Comparison of ENCODE assay signal across 38 cellular contexts in the genomic region with DNA sequence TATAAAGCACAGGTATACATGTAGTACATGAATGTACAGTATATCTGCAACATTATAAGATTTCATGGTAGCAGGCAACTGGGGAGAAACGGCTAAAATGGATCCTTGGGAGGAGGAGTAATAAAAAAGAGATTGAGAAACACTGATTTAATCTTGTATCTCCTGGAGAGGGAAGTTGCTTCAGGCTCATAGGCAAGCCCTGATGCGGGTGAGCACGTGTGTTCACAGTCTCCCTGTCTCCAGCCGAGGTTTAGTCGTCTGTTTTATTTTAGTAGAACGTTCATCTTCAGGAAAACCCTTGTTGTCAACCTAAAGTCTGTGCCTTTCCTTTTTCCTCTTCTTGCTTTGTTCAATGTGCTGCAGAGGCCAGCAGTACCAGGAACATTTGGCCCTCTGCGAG. TPM values are rescaled to one million over a fixed set of nuclear protein-coding genes. Genes with fewer than 3 reads are reported as not detected.
"Had no signal": no experiment of that assay in that cellular context is flagged by ENCODE, and none has a peak within 500 bp of the region (broad histone marks: within the 10 kb centered on the region; RNA-seq: fewer than 3 reads in every experiment).

No MANE protein-coding gene starts in this region.

- DNase-seq: activated CD4-positive, alpha-beta memory T cell treated with anti-CD3 and anti-CD28 coated beads, Interleukin-2, amount 10 ng/mL, durations not matched to agents 7 days and 5 days; activated CD4-positive, alpha-beta T cell treated with anti-CD3 and anti-CD28 coated beads for 1 hour; activated CD4-positive, alpha-beta T cell treated with anti-CD3 and anti-CD28 coated beads for 36 hours; activated CD4-positive, alpha-beta T cell treated with anti-CD3 and anti-CD28 coated beads for 48 hours; activated CD4-positive, alpha-beta T cell treated with anti-CD3 and anti-CD28 coated beads, Interleukin-2, amount 10 ng/mL, durations not matched to agents 7 days and 5 days; activated CD4-positive, alpha-beta T cell treated with anti-CD3 and anti-CD28 coated beads, Interleukin-2, amount 50 U/mL, for 48 hours; activated CD4-positive, CD25-positive, alpha-beta regulatory T cell; activated CD8-positive, alpha-beta memory T cell treated with anti-CD3 and anti-CD28 coated beads for 24 hours; activated CD8-positive, alpha-beta memory T cell treated with anti-CD3 and anti-CD28 coated beads, Interleukin-2, amount 10 ng/mL, durations not matched to agents 7 days and 5 days; activated CD8-positive, alpha-beta memory T cell treated with anti-CD3 and anti-CD28 coated beads, Interleukin-2, amount 50 U/mL, for 48 hours; activated CD8-positive, alpha-beta T cell treated with anti-CD3 and anti-CD28 coated beads, Interleukin-2, amount 10 ng/mL, durations not matched to agents 7 days and 5 days; activated effector memory CD4-positive, alpha-beta T cell treated with Interleukin-2 at 50 U/mL for 16 hours; activated gamma-delta T cell; activated naive CD4-positive, alpha-beta T cell treated with anti-CD3 and anti-CD28 coated beads, Interleukin-2, amount 10 ng/mL, durations not matched to agents 7 days and 5 days; activated naive CD4-positive, alpha-beta T cell treated with Interleukin-2 at 50 U/mL for 16 hours; activated naive CD8-positive, alpha-beta T cell treated with anti-CD3 and anti-CD28 coated beads, Interleukin-2, amount 10 ng/mL, durations not matched to agents 7 days and 5 days; activated naive CD8-positive, alpha-beta T cell treated with anti-CD3 and anti-CD28 coated beads, Interleukin-2, amount 50 U/mL, for 24 hours; activated T-cell treated with anti-CD3 and anti-CD28 coated beads, Interleukin-2, amount 50 U/mL, for 24 hours; activated T-cell treated with anti-CD3 and anti-CD28 coated beads, Interleukin-2, amount 50 U/mL, for 48 hours; amygdala; anterior cingulate cortex; caudate nucleus; T-helper 1 cell; T-helper 2 cell; T-helper 9 cell had no signal

- H3K9me3 ChIP-seq: ascending aorta had no signal

- H3K9me3 Mint-ChIP-seq: activated CD4-positive, alpha-beta memory T cell treated with anti-CD3 and anti-CD28 coated beads, Interleukin-2, amount 10 ng/mL, durations not matched to agents 7 days and 5 days; activated CD4-positive, alpha-beta T cell treated with anti-CD3 and anti-CD28 coated beads, Interleukin-2, amount 10 ng/mL, durations not matched to agents 7 days and 5 days; activated naive CD4-positive, alpha-beta T cell treated with anti-CD3 and anti-CD28 coated beads, Interleukin-2, amount 10 ng/mL, durations not matched to agents 7 days and 5 days; activated naive CD4-positive, alpha-beta T cell treated with anti-CD3 and anti-CD28 coated beads, Interleukin-2, amount 50 U/mL, for 24 hours; activated naive CD8-positive, alpha-beta T cell treated with anti-CD3 and anti-CD28 coated beads, Interleukin-2, amount 10 ng/mL, durations not matched to agents 7 days and 5 days; activated naive CD8-positive, alpha-beta T cell treated with anti-CD3 and anti-CD28 coated beads, Interleukin-2, amount 50 U/mL, for 24 hours; activated T-cell treated with anti-CD3 and anti-CD28 coated beads, Interleukin-2, amount 50 U/mL, for 24 hours; activated T-helper 2 cell treated with anti-CD3 and anti-CD28 coated beads, Interferon-gamma antibody, Interleukin-2, Interleukin-4, amounts not matched to agents 10 μg/mL and 5 μg/mL and 100 μg/mL, durations not matched to agents 14 hours and 24 hours and 36 hours; brain; central memory CD8-positive, alpha-beta T cell; T-helper 1 cell treated with Interleukin-12 subunit alpha and Interleukin-12 subunit beta and Interleukin-4 antibody, amounts not matched to agents 30 μg/mL and 1 μg/mL, for 36 hours; T-helper 2 cell treated with Interferon-gamma antibody and Interleukin-4, amounts not matched to agents 5 μg/mL and 100 μg/mL, for 36 hours had no signal

- H3K4me3 ChIP-seq: ascending aorta, cardiac muscle cell had no signal

- H3K27ac Mint-ChIP-seq: activated CD4-positive, alpha-beta memory T cell treated with anti-CD3 and anti-CD28 coated beads, Interleukin-2, amount 10 ng/mL, durations not matched to agents 7 days and 5 days; activated CD4-positive, alpha-beta T cell treated with anti-CD3 and anti-CD28 coated beads for 36 hours; activated CD4-positive, alpha-beta T cell treated with anti-CD3 and anti-CD28 coated beads, Interleukin-2, amount 10 ng/mL, durations not matched to agents 7 days and 5 days; activated CD8-positive, alpha-beta memory T cell treated with anti-CD3 and anti-CD28 coated beads, Interleukin-2, amount 10 ng/mL, durations not matched to agents 7 days and 5 days; activated CD8-positive, alpha-beta T cell treated with anti-CD3 and anti-CD28 coated beads, Interleukin-2, amount 10 ng/mL, durations not matched to agents 7 days and 5 days; activated naive CD4-positive, alpha-beta T cell treated with anti-CD3 and anti-CD28 coated beads, Interleukin-2, amount 10 ng/mL, durations not matched to agents 7 days and 5 days; activated naive CD4-positive, alpha-beta T cell treated with anti-CD3 and anti-CD28 coated beads, Interleukin-2, amount 50 U/mL, for 24 hours; activated naive CD8-positive, alpha-beta T cell; activated naive CD8-positive, alpha-beta T cell treated with anti-CD3 and anti-CD28 coated beads, Interleukin-2, amount 10 ng/mL, durations not matched to agents 7 days and 5 days; activated naive CD8-positive, alpha-beta T cell treated with anti-CD3 and anti-CD28 coated beads, Interleukin-2, amount 50 U/mL, for 24 hours; activated T-cell treated with anti-CD3 and anti-CD28 coated beads, Interleukin-2, amount 50 U/mL, for 24 hours; activated T-helper 2 cell treated with anti-CD3 and anti-CD28 coated beads, Interferon-gamma antibody, Interleukin-2, Interleukin-4, amounts not matched to agents 10 μg/mL and 5 μg/mL and 100 μg/mL, durations not matched to agents 14 hours and 24 hours and 36 hours; T-helper 1 cell treated with Interleukin-12 subunit alpha and Interleukin-12 subunit beta and Interleukin-4 antibody, amounts not matched to agents 30 μg/mL and 1 μg/mL, for 36 hours; T-helper 2 cell treated with Interferon-gamma antibody and Interleukin-4, amounts not matched to agents 5 μg/mL and 100 μg/mL, for 36 hours had no signal

- H3K27ac ChIP-seq: ascending aorta, cardiac muscle cell, VCaP had no signal

- ATAC-seq: activated CD4-positive, alpha-beta T cell treated with anti-CD3 and anti-CD28 coated beads for 36 hours; activated CD4-positive, CD25-positive, alpha-beta regulatory T cell treated with anti-CD3 and anti-CD28 coated beads, Interleukin-2, amount 50 U/mL, for 24 hours; activated CD8-positive, alpha-beta memory T cell treated with anti-CD3 and anti-CD28 coated beads, Interleukin-2, amount 10 ng/mL, durations not matched to agents 7 days and 5 days; activated CD8-positive, alpha-beta T cell treated with anti-CD3 and anti-CD28 coated beads, Interleukin-2, amount 10 ng/mL, durations not matched to agents 7 days and 5 days; activated naive CD8-positive, alpha-beta T cell treated with anti-CD3 and anti-CD28 coated beads, Interleukin-2, amount 50 U/mL, for 24 hours had no signal

- H3K4me3 Mint-ChIP-seq: activated CD4-positive, alpha-beta memory T cell treated with anti-CD3 and anti-CD28 coated beads, Interleukin-2, amount 10 ng/mL, durations not matched to agents 7 days and 5 days; activated CD4-positive, alpha-beta T cell treated with anti-CD3 and anti-CD28 coated beads for 36 hours; activated CD4-positive, alpha-beta T cell treated with anti-CD3 and anti-CD28 coated beads, Interleukin-2, amount 10 ng/mL, durations not matched to agents 7 days and 5 days; activated CD8-positive, alpha-beta memory T cell treated with anti-CD3 and anti-CD28 coated beads, Interleukin-2, amount 10 ng/mL, durations not matched to agents 7 days and 5 days; activated CD8-positive, alpha-beta T cell treated with anti-CD3 and anti-CD28 coated beads, Interleukin-2, amount 10 ng/mL, durations not matched to agents 7 days and 5 days; activated naive CD4-positive, alpha-beta T cell treated with anti-CD3 and anti-CD28 coated beads, Interleukin-2, amount 10 ng/mL, durations not matched to agents 7 days and 5 days; activated naive CD4-positive, alpha-beta T cell treated with anti-CD3 and anti-CD28 coated beads, Interleukin-2, amount 50 U/mL, for 24 hours; activated naive CD8-positive, alpha-beta T cell; activated naive CD8-positive, alpha-beta T cell treated with anti-CD3 and anti-CD28 coated beads, Interleukin-2, amount 10 ng/mL, durations not matched to agents 7 days and 5 days; activated naive CD8-positive, alpha-beta T cell treated with anti-CD3 and anti-CD28 coated beads, Interleukin-2, amount 50 U/mL, for 24 hours; activated T-cell treated with anti-CD3 and anti-CD28 coated beads, Interleukin-2, amount 50 U/mL, for 24 hours; brain; central memory CD8-positive, alpha-beta T cell; T-helper 1 cell treated with Interleukin-12 subunit alpha and Interleukin-12 subunit beta and Interleukin-4 antibody, amounts not matched to agents 30 μg/mL and 1 μg/mL, for 36 hours; T-helper 2 cell treated with Interferon-gamma antibody and Interleukin-4, amounts not matched to agents 5 μg/mL and 100 μg/mL, for 36 hours had no signal

- H3K4me1 Mint-ChIP-seq: activated CD4-positive, alpha-beta memory T cell treated with anti-CD3 and anti-CD28 coated beads, Interleukin-2, amount 10 ng/mL, durations not matched to agents 7 days and 5 days; activated CD4-positive, alpha-beta T cell treated with anti-CD3 and anti-CD28 coated beads for 36 hours; activated CD4-positive, alpha-beta T cell treated with anti-CD3 and anti-CD28 coated beads, Interleukin-2, amount 10 ng/mL, durations not matched to agents 7 days and 5 days; activated CD8-positive, alpha-beta memory T cell treated with anti-CD3 and anti-CD28 coated beads, Interleukin-2, amount 10 ng/mL, durations not matched to agents 7 days and 5 days; activated naive CD4-positive, alpha-beta T cell treated with anti-CD3 and anti-CD28 coated beads, Interleukin-2, amount 10 ng/mL, durations not matched to agents 7 days and 5 days; activated naive CD4-positive, alpha-beta T cell treated with anti-CD3 and anti-CD28 coated beads, Interleukin-2, amount 50 U/mL, for 24 hours; activated naive CD8-positive, alpha-beta T cell treated with anti-CD3 and anti-CD28 coated beads, Interleukin-2, amount 10 ng/mL, durations not matched to agents 7 days and 5 days; activated naive CD8-positive, alpha-beta T cell treated with anti-CD3 and anti-CD28 coated beads, Interleukin-2, amount 50 U/mL, for 24 hours; central memory CD8-positive, alpha-beta T cell had no signal

- FAIRE-seq: bronchial epithelial cell, TTC549 had no signal

- H3K36me3 ChIP-seq: ascending aorta had no signal

- H3K27me3 ChIP-seq: ascending aorta, cardiac muscle cell had no signal

- H3K27me3 Mint-ChIP-seq: activated CD4-positive, alpha-beta memory T cell treated with anti-CD3 and anti-CD28 coated beads, Interleukin-2, amount 10 ng/mL, durations not matched to agents 7 days and 5 days; activated CD4-positive, alpha-beta T cell treated with anti-CD3 and anti-CD28 coated beads for 36 hours; activated naive CD4-positive, alpha-beta T cell treated with anti-CD3 and anti-CD28 coated beads, Interleukin-2, amount 50 U/mL, for 24 hours; activated naive CD8-positive, alpha-beta T cell treated with anti-CD3 and anti-CD28 coated beads, Interleukin-2, amount 50 U/mL, for 24 hours; brain had no signal

- H3K36me3 Mint-ChIP-seq: activated CD8-positive, alpha-beta memory T cell treated with anti-CD3 and anti-CD28 coated beads, Interleukin-2, amount 10 ng/mL, durations not matched to agents 7 days and 5 days; activated naive CD4-positive, alpha-beta T cell treated with anti-CD3 and anti-CD28 coated beads, Interleukin-2, amount 10 ng/mL, durations not matched to agents 7 days and 5 days; activated naive CD4-positive, alpha-beta T cell treated with anti-CD3 and anti-CD28 coated beads, Interleukin-2, amount 50 U/mL, for 24 hours; activated naive CD8-positive, alpha-beta T cell; activated naive CD8-positive, alpha-beta T cell treated with anti-CD3 and anti-CD28 coated beads, Interleukin-2, amount 10 ng/mL, durations not matched to agents 7 days and 5 days had no signal

RNA-seq across cellular contexts. Expression of gene SLC25A18, which starts 21.8 kb away (rescaled TPM):
- total RNA-seq: activated CD4-positive, alpha-beta memory T cell treated with anti-CD3 and anti-CD28 coated beads, Interleukin-2, amount 10 ng/mL, durations not matched to agents 7 days and 5 days; activated CD4-positive, alpha-beta T cell treated with anti-CD3 and anti-CD28 coated beads for 36 hours; activated CD4-positive, alpha-beta T cell treated with anti-CD3 and anti-CD28 coated beads, Interleukin-2, amount 10 ng/mL, durations not matched to agents 7 days and 5 days; activated CD8-positive, alpha-beta memory T cell treated with anti-CD3 and anti-CD28 coated beads, Interleukin-2, amount 10 ng/mL, durations not matched to agents 7 days and 5 days; activated CD8-positive, alpha-beta T cell treated with anti-CD3 and anti-CD28 coated beads, Interleukin-2, amount 10 ng/mL, durations not matched to agents 7 days and 5 days; activated naive CD8-positive, alpha-beta T cell treated with anti-CD3 and anti-CD28 coated beads, Interleukin-2, amount 10 ng/mL, durations not matched to agents 7 days and 5 days; activated T-helper 2 cell treated with anti-CD3 and anti-CD28 coated beads, Interferon-gamma antibody, Interleukin-2, Interleukin-4, amounts not matched to agents 10 μg/mL and 5 μg/mL and 100 μg/mL, durations not matched to agents 14 hours and 24 hours and 36 hours; ascending aorta; bronchial epithelial cell had no signal
